8 cellular contexts compared by ENCODE assay signal in the genomic region with DNA sequence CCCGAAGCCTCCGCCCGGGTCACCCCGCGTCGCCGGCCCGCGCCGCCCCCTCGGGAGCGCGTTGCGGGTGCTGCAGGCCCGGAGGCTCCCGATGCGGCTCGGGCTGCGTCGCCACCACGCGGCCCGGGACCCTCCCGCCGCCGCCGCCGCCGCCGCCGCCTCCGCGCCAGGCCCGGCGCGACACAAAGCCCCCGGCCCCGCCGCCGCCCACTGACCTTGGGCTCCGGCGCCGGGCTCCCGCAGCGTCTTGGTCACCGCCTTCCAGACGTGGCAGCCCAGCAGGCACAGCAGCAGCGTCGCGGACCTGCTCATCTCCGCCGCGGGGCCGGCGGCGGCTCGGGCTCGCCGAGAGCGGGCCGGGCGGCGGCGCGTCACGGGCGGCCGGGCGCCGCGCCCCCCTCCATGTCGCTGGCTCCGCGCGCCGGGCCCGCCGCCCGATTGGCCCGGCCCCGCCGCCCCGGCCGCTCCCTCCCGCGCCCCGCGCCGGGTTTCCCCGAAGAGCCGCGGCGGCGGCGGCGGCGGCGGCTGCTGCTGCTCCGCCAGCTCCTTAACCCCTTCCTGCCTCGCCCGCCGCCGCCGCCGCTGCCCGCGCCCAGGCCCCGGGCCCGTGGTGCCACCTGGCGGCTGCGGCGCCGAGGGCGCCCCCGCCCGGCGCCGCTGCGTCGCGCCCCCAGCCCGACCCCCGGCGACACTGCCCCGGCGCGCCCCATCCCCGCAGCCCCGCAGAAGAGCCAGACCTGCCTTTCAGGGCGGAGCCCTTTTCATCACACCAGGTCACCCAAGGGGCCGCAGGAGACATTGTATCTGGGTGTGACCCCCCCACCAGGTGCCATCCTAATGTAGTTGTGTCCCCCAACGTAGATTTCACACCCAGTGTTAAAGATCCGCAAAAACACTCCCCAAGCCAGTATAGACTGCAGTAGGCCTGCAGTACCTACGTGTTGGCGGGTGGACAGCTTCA. TPM values are rescaled to one million over a fixed set of nuclear protein-coding genes. Genes with fewer than 3 reads are reported as not detected.
DNase-seq lines count a peak whose midpoint lies in the region; ATAC-seq and TF ChIP-seq lines count a peak whose summit lies in the region.

A gene (minus strand): TSS at position 549 of the 961 bp plus-strand sequence. CDS start 237 bp downstream, at position 312.

- H3K4me1 ChIP-seq in neural progenitor cell (peaks cover 8% of the 10 kb centered on the region), subcutaneous abdominal adipose tissue (ENCODE audit: control insufficient read depth in 5 of 5, insufficient read depth in 5 of 5, low read length in 5 of 5) (peaks cover 0 to 15% (median 13%) of the 10 kb centered on the region in 5 donors)

- H3K4me3 Mint-ChIP-seq in neural progenitor cell: peak within 1 kb of the TSS; percentile 94

- H3K4me3 ChIP-seq in GM12864 (ENCODE audit: low read depth, low read length): no peak within 1 kb of the TSS; the same call in 1 of the 2 replicates
- peak within 1 kb of the TSS; percentile 69 to 73 for H3K4me3 ChIP-seq in foreskin fibroblast (ENCODE audit: low read depth in 1 of 2, low read length in 2 of 2)
- peak within 1 kb of the TSS; percentile 67 for H3K4me3 ChIP-seq in neural progenitor cell
- H3K4me3 ChIP-seq in subcutaneous abdominal adipose tissue (ENCODE audit: low read depth in 1 of 5, low read length in 5 of 5): peak within 1 kb of the TSS; percentile 60 to 69 (median 66)

- H3K27me3 ChIP-seq in neural progenitor cell: peaks cover 16% of the 10 kb centered on the region
- no peaks in the 10 kb centered on the region for H3K27me3 ChIP-seq in subcutaneous abdominal adipose tissue (ENCODE audit: control insufficient read depth in 5 of 5, insufficient read depth in 4 of 5, low read length in 5 of 5)

- peaks cover 2% of the 10 kb centered on the region for H3K9me3 Mint-ChIP-seq in neural progenitor cell

- H3K9ac ChIP-seq in neural progenitor cell (peak within 1 kb of the TSS; percentile 39), subcutaneous abdominal adipose tissue (ENCODE audit: low read length in 5 of 5) (peak within 1 kb of the TSS; percentile 48 to 86 (median 74))

- H3K36me3 ChIP-seq in neural progenitor cell (no peaks in the 10 kb centered on the region), subcutaneous abdominal adipose tissue (ENCODE audit: control insufficient read depth in 5 of 5, insufficient read depth in 5 of 5, low read length in 5 of 5) (no peaks in the 10 kb centered on the region)

- DNase-seq in GM12864 (ENCODE audit: low read depth): no peak
- DNase-seq in RPMI7951 (ENCODE audit: low read depth): peak; percentile 43
- DNase-seq in activated naive CD4-positive, alpha-beta T cell (lab: John Stamatoyannopoulos, UW): peak; percentile 7 to 57 (median 18)
- peak; percentile 28 to 82 for DNase-seq in foreskin fibroblast
- peak; percentile 91 for DNase-seq in neural progenitor cell (ENCODE audit: low spot score)
- DNase-seq in GDM1 (lab: John Stamatoyannopoulos, UW): no peak

- peaks cover 21% of the 10 kb centered on the region for H3K4me1 Mint-ChIP-seq in neural progenitor cell

- TF ChIP-seq CTCF in GM12864 (IDR thresholded peaks at IDR 0.05; ENCODE audit: low read depth, low read length, missing control alignments) (peak; percentile 12), foreskin fibroblast (IDR thresholded peaks at IDR 0.05; ENCODE audit: low read depth, low read length) (no peak), neural progenitor cell (IDR thresholded peaks at IDR 0.05) (peak; percentile 32)

- H3K27me3 Mint-ChIP-seq in neural progenitor cell (ENCODE audit: insufficient read depth, low read depth): peaks cover 8% of the 10 kb centered on the region

- H3K4me2 ChIP-seq in neural progenitor cell: peak within 1 kb of the TSS; percentile 86

- H3K9me3 ChIP-seq in neural progenitor cell (ENCODE audit: low read depth) (no peaks in the 10 kb centered on the region), subcutaneous abdominal adipose tissue (ENCODE audit: control insufficient read depth in 5 of 5, low read length in 5 of 5) (no peaks in the 10 kb centered on the region)

- H3K27ac Mint-ChIP-seq in neural progenitor cell: peak within 1 kb of the TSS; percentile 94

- H4K20me1 ChIP-seq in neural progenitor cell (ENCODE audit: low read depth): peaks cover 10% of the 10 kb centered on the region

- H2AFZ ChIP-seq in neural progenitor cell (replicated peaks): peak within 1 kb of the TSS; percentile 76

- H3K27ac ChIP-seq in neural progenitor cell: no peak within 1 kb of the TSS
- no peak within 1 kb of the TSS for H3K27ac ChIP-seq in subcutaneous abdominal adipose tissue (ENCODE audit: low read depth, low read length)

- peak; percentile 68 for ATAC-seq in HG02678 (IDR thresholded peaks at IDR 0.05; ENCODE audit: unreplicated experiment)

- H3K36me3 Mint-ChIP-seq in neural progenitor cell: peaks cover 5% of the 10 kb centered on the region

- peaks cover 7% of the 10 kb centered on the region for H3F3A ChIP-seq in neural progenitor cell (ENCODE audit: low read depth)

- H3K79me2 ChIP-seq in neural progenitor cell (ENCODE audit: low read depth): peaks cover 43% of the 10 kb centered on the region

RNA-seq across cellular contexts. Expression of the gene that starts here (rescaled TPM):
- 3.5 and 3.6 TPM in 2 replicates for total RNA-seq in RPMI7951 (2014; rRNA removed; shearing (Covaris generic))
- total RNA-seq in neural progenitor cell (ENCODE audit: low replicate concordance): 28.2 and 32.2 TPM in 2 replicates

Comparison
In these comparisons a context has a peak if more than half of its experiments do, and no peak if none do; other contexts are left out.
1. DNase-seq: peak in RPMI7951 (single experiment), activated naive CD4-positive, alpha-beta T cell (4 of 4), foreskin fibroblast (2 of 2) and neural progenitor cell (single experiment); none in GM12864 (single experiment) and GDM1 (single experiment).